Comparison of ENCODE assay signal across 8 cellular contexts in the genomic region with DNA sequence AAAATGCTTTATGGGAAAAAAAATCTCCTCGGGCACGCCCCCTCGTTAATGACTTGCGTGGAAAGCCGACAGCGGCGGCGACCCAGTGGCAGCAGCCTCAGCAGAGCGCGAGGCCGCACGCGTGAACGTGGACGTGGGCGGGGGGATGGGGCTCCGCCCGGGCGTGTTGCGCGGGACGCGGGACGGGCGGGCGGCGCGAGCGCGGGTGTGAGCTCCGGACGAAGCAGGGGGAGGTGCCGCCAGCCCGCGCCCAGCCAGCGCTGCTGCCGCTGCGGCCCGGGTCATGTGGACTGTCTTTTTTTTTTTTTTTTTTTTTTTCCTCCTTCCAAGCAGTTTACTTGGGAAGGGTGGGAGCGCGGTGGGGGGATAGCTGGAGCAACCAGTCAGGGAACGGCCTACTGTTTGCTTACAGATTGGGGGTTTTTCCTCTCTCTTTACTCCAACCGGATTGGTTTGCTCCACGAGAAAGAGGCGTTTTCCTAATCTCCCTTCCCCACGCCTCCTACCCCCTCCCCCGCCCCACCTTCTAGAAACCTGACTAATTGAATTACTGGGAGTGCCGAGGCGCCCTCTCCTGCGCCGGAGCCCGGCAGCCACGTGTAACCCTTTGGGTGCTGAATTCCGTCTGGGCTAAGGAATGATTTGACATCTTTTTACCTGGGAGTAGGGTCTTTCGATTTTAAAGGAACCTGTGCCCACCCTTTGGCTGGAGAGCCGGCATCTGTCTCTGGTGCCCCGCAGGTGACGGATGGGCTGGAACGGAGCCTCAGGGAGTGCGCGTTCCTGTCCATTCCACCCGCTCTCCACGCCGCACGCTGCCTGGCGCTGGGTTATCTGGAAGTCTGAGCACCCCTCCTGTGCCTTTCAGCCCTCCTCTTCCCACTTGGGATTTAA. TPM values are rescaled to one million over a fixed set of nuclear protein-coding genes. Genes with fewer than 3 reads are reported as not detected.
DNase-seq lines count a peak whose midpoint lies in the region; ATAC-seq and TF ChIP-seq lines count a peak whose summit lies in the region.

No MANE protein-coding gene starts in this region.

- H3K9ac ChIP-seq in HUES6 (ENCODE audit: low read length) (peak overlapping the region; percentile 83), NT2/D1 (ENCODE audit: insufficient read length, low read depth) (peak overlapping the region; percentile 94)

- H3K36me3 ChIP-seq in HUES6 (ENCODE audit: control insufficient read depth, insufficient read depth, low read length) = no peaks in the 10 kb centered on the region
- no peaks in the 10 kb centered on the region for H3K36me3 ChIP-seq in NT2/D1 (ENCODE audit: insufficient read depth, insufficient read length, low read length)
- no peaks in the 10 kb centered on the region for H3K36me3 ChIP-seq in ovary

- TF ChIP-seq CTCF in astrocyte of the cerebellum (IDR thresholded peaks at IDR 0.05; ENCODE audit: low read depth, low read length, missing control alignments) (no peak), ovary (IDR thresholded peaks at IDR 0.05) (no peak)

- TF ChIP-seq EP300 in ovary (IDR thresholded peaks at IDR 0.05) = no peak

- no peak for TF ChIP-seq POLR2A in ovary (IDR thresholded peaks at IDR 0.05)

- peak; percentile 70 for DNase-seq in DMS79 (lab: John Stamatoyannopoulos, UW)
- DNase-seq in NT2/D1 (ENCODE audit: low read depth, low spot score) = peak; percentile 90
- peak; percentile 91 for DNase-seq in astrocyte of the cerebellum (ENCODE audit: low read depth)
- DNase-seq in left ventricle myocardium superior = peak; percentile 86
- peak; percentile 58 to 73 (median 67) for DNase-seq in ovary

- ATAC-seq in left ventricle myocardium superior (peak; percentile 74), HG03135 (IDR thresholded peaks at IDR 0.05; ENCODE audit: unreplicated experiment) (no peak), GM18867 (IDR thresholded peaks at IDR 0.05; ENCODE audit: unreplicated experiment) (no peak)

- in situ Hi-C loops in astrocyte of the cerebellum (cut with HindIII; ENCODE audit: low sequenced_read_pairs) = no loop called here

- H3K4me3 ChIP-seq in HUES6 (ENCODE audit: low read depth, low read length) (peak overlapping the region; percentile 91), NT2/D1 (ENCODE audit: insufficient read length, low read depth) (peak overlapping the region; percentile 78), astrocyte of the cerebellum (ENCODE audit: low read depth, low read length) (peak overlapping the region; percentile 57), ovary (peak overlapping the region; percentile 46)

- H3K4me1 ChIP-seq in HUES6 (ENCODE audit: control insufficient read depth, insufficient read depth, low read length) (peaks cover 19% of the 10 kb centered on the region), NT2/D1 (ENCODE audit: insufficient read depth, insufficient read length) (no peaks in the 10 kb centered on the region), ovary (ENCODE audit: insufficient read depth) (no peaks in the 10 kb centered on the region)

- 0 to 1% (median 0%) methylated on average over 66 of the region's 66 CpGs for WGBS in ovary, 3 donors

- H3K27me3 ChIP-seq in HUES6 (ENCODE audit: control insufficient read depth, insufficient read depth, low read length) (peaks cover 19% of the 10 kb centered on the region), NT2/D1 (ENCODE audit: insufficient read depth, insufficient read length) (peaks cover 10% of the 10 kb centered on the region), ovary (no peaks in the 10 kb centered on the region)

- H3K27ac ChIP-seq in HUES6 (ENCODE audit: low read depth, low read length) = peak overlapping the region; percentile 76; the same call in 1 of the 2 replicates
- peak overlapping the region in 1 of 2 donors; percentile 47 for H3K27ac ChIP-seq in ovary

- H3K9me3 ChIP-seq in HUES6 (ENCODE audit: control insufficient read depth, insufficient read depth, low read depth, low read length) = no peaks in the 10 kb centered on the region
- no peaks in the 10 kb centered on the region for H3K9me3 ChIP-seq in NT2/D1 (ENCODE audit: insufficient read depth, low read length)
- H3K9me3 ChIP-seq in ovary = no peaks in the 10 kb centered on the region

- intact Hi-C loops in left ventricle myocardium superior (cut with micrococcal nuclease) (loop anchor here (5.0 kb wide), 1 partner anchor 570 kb away; no protein-coding TSS in a partner anchor), ovary (cut with DNase I) (loop anchor here in 1 of 4 donors (10.0 kb wide), 1 partner anchor 748 kb away; no protein-coding TSS in a partner anchor)

RNA-seq across cellular contexts. Expression of gene EFNA5, which starts 1.7 kb away (rescaled TPM):
- total RNA-seq in left ventricle myocardium superior (36.4 TPM), ovary (10 to 100 TPM in 4 of 7 donors, 1 to 10 TPM in 3; 1.5 to 20.6 (median 11.5) TPM)
- 1 to 10 TPM; 2.1 to 4.1 TPM for polyA plus RNA-seq in ovary
